9 cellular contexts compared by ENCODE assay signal in genomic region chr19:41957161-41957837, GRCh38. TPM values are rescaled to one million over a fixed set of nuclear protein-coding genes. Genes with fewer than 3 reads are reported as not detected.
DNase-seq lines count a peak whose midpoint lies in the region; TF ChIP-seq lines count a peak whose summit lies in the region.
"Had no signal": no experiment of that assay in that cellular context is flagged by ENCODE, and none has a peak within 500 bp of the region (broad histone marks: within the 10 kb centered on the region; RNA-seq: fewer than 3 reads in every experiment).

No MANE protein-coding gene starts in this region.

- no peaks in the 10 kb centered on the region for H3K9me3 Mint-ChIP-seq in Caco-2 (ENCODE audit: unreplicated experiment)
- H3K9me3 Mint-ChIP-seq in neural progenitor cell: no peaks in the 10 kb centered on the region

- H3K27me3 Mint-ChIP-seq in Caco-2 (ENCODE audit: insufficient read depth, unreplicated experiment) (no peaks in the 10 kb centered on the region), neural progenitor cell (ENCODE audit: insufficient read depth, low read depth) (peaks cover 6% of the 10 kb centered on the region)

- intact Hi-C loops in Caco-2 (cut with micrococcal nuclease; ENCODE audit: unreplicated experiment): no loop called here

- no peaks in the 10 kb centered on the region for H3K9me3 ChIP-seq in Caco-2
- H3K9me3 ChIP-seq in OCI-LY3 (ENCODE audit: insufficient read depth, low read length): no peaks in the 10 kb centered on the region
- no peaks in the 10 kb centered on the region for H3K9me3 ChIP-seq in effector memory CD4-positive, alpha-beta T cell (ENCODE audit: control insufficient read depth, low read length)
- H3K9me3 ChIP-seq in neural progenitor cell (ENCODE audit: low read depth): no peaks in the 10 kb centered on the region
- no peaks in the 10 kb centered on the region for H3K9me3 ChIP-seq in SJCRH30 (replicated peaks)

- no peak overlapping the region for H3K27ac ChIP-seq in OCI-LY3 (ENCODE audit: low read length)
- H3K27ac ChIP-seq in effector memory CD4-positive, alpha-beta T cell (ENCODE audit: insufficient read depth, low read length, poor library complexity, severe bottlenecking): peak overlapping the region; percentile 86
- no peak overlapping the region for H3K27ac ChIP-seq in neural progenitor cell
- no peak overlapping the region for H3K27ac ChIP-seq in SJCRH30

- peaks cover 6% of the 10 kb centered on the region for H3K36me3 Mint-ChIP-seq in Caco-2 (ENCODE audit: insufficient read depth, unreplicated experiment)
- H3K36me3 Mint-ChIP-seq in neural progenitor cell: no peaks in the 10 kb centered on the region

- H3K4me3 Mint-ChIP-seq in Caco-2 (ENCODE audit: unreplicated experiment): peak overlapping the region; percentile 78
- peak overlapping the region; percentile 93 for H3K4me3 Mint-ChIP-seq in neural progenitor cell

- H3K36me3 ChIP-seq in Caco-2 (ENCODE audit: control insufficient read depth, insufficient read depth, low read length) (no peaks in the 10 kb centered on the region), OCI-LY3 (replicated peaks; ENCODE audit: low read depth, low read length) (peaks cover 3% of the 10 kb centered on the region), neural progenitor cell (no peaks in the 10 kb centered on the region), SJCRH30 (0 out of 2 replicates have a peak, but pooled peaks cover 2% of the 10 kb centered on the region)
- H3K36me3 ChIP-seq in effector memory CD4-positive, alpha-beta T cell (ENCODE audit: control insufficient read depth, insufficient read depth, low read length): peaks cover 14% of the 10 kb centered on the region

- H3K4me3 ChIP-seq in Caco-2 (ENCODE audit: low read depth, low read length): no peak overlapping the region
- H3K4me3 ChIP-seq in OCI-LY3 (ENCODE audit: low read length): 0 out of 2 replicates have a peak overlapping the region, but pooled peaks have one; percentile 91
- H3K4me3 ChIP-seq in effector memory CD4-positive, alpha-beta T cell (ENCODE audit: insufficient read depth, low read depth, low read length, poor library complexity, severe bottlenecking): no peak overlapping the region
- H3K4me3 ChIP-seq in neural progenitor cell: no peak overlapping the region
- H3K4me3 ChIP-seq in SJCRH30: no peak overlapping the region

- CTCF ChIA-PET in Caco-2 (lab: Charles Lee): interaction anchor here (1.3 to 2.7 kb wide), 4 partner anchors 26 to 97 kb away, joined by 4 to 18 read pairs (median 10); partner anchors contain the start of gene RPS19

- peak overlapping the region; percentile 94 for H3K4me2 ChIP-seq in OCI-LY3 (ENCODE audit: low read length)
- no peak overlapping the region for H3K4me2 ChIP-seq in neural progenitor cell

- peaks cover 13% of the 10 kb centered on the region for H3K4me1 Mint-ChIP-seq in Caco-2 (ENCODE audit: low read depth, unreplicated experiment)
- peaks cover 13% of the 10 kb centered on the region for H3K4me1 Mint-ChIP-seq in neural progenitor cell

- H4K20me1 ChIP-seq in OCI-LY3 (ENCODE audit: insufficient read depth, low read length): no peaks in the 10 kb centered on the region
- peaks cover 10% of the 10 kb centered on the region for H4K20me1 ChIP-seq in neural progenitor cell (ENCODE audit: low read depth)

- no TSS peak for BruUV-seq in Caco-2 (replicated peaks; lab: Mats Ljungman, UMichigan)

- POLR2A ChIA-PET in Caco-2 (lab: Charles Lee): interaction anchor here (0.6 kb wide), 1 partner anchor 56 kb away, joined by 9 read pairs; no protein-coding TSS in a partner anchor

- DNase-seq in Caco-2 (no peak), neural progenitor cell (ENCODE audit: low spot score) (no peak), NCI-H2029 (lab: John Stamatoyannopoulos, UW) (no peak), SJCRH30 (no peak), Kasumi-1 (lab: John Stamatoyannopoulos, UW) (no peak), NCI-H146 treated with DMSO at 0.1 percent for 48 hours (lab: John Stamatoyannopoulos, UW; ENCODE audit: unreplicated experiment) (no peak)
- no peak for DNase-seq in effector memory CD4-positive, alpha-beta T cell

- H3F3A ChIP-seq in neural progenitor cell (ENCODE audit: low read depth): peaks cover 16% of the 10 kb centered on the region

- H3K9ac ChIP-seq in OCI-LY3 (ENCODE audit: low read length) (no peak overlapping the region), neural progenitor cell (no peak overlapping the region)

- H3K4me1 ChIP-seq in Caco-2: peaks cover 14% of the 10 kb centered on the region
- peaks cover 12% of the 10 kb centered on the region for H3K4me1 ChIP-seq in OCI-LY3 (ENCODE audit: low read length)
- peaks cover 12% of the 10 kb centered on the region for H3K4me1 ChIP-seq in effector memory CD4-positive, alpha-beta T cell (ENCODE audit: control insufficient read depth, insufficient read depth, low read length, poor library complexity, severe bottlenecking)
- H3K4me1 ChIP-seq in neural progenitor cell: peaks cover 5% of the 10 kb centered on the region
- peaks cover 5% of the 10 kb centered on the region; the same call in 1 of the 2 replicates for H3K4me1 ChIP-seq in SJCRH30

- TF ChIP-seq CTCF in Caco-2 (IDR thresholded peaks at IDR 0.05; ENCODE audit: insufficient read depth in 1 of 2, low read depth in 1 of 2, low read length in 1 of 2, severe bottlenecking in 1 of 2, unreplicated experiment in 1 of 2) (no peak), OCI-LY3 (IDR thresholded peaks at IDR 0.05; ENCODE audit: low read depth, low read length) (no peak), neural progenitor cell (IDR thresholded peaks at IDR 0.05) (no peak)

- H3K27ac Mint-ChIP-seq in Caco-2 (ENCODE audit: unreplicated experiment) (peak overlapping the region; percentile 81), neural progenitor cell (no peak overlapping the region)

- no peak overlapping the region for H2AFZ ChIP-seq in OCI-LY3 (ENCODE audit: low read depth, low read length)
- H2AFZ ChIP-seq in neural progenitor cell (replicated peaks): no peak overlapping the region

- H3K79me2 ChIP-seq in OCI-LY3 (ENCODE audit: low read length) (no peaks in the 10 kb centered on the region), neural progenitor cell (ENCODE audit: low read depth) (no peaks in the 10 kb centered on the region)

- H3K27me3 ChIP-seq in Caco-2 (replicated peaks; ENCODE audit: control insufficient read depth, insufficient read depth, low read length): no peaks in the 10 kb centered on the region
- no peaks in the 10 kb centered on the region for H3K27me3 ChIP-seq in OCI-LY3 (ENCODE audit: low read depth, low read length)
- no peaks in the 10 kb centered on the region for H3K27me3 ChIP-seq in effector memory CD4-positive, alpha-beta T cell (replicated peaks; ENCODE audit: control insufficient read depth, insufficient read depth, low read length, poor library complexity, severe bottlenecking)
- no peaks in the 10 kb centered on the region for H3K27me3 ChIP-seq in neural progenitor cell
- H3K27me3 ChIP-seq in SJCRH30: no peaks in the 10 kb centered on the region

RNA-seq across cellular contexts. Expression of gene RABAC1, which starts 1.8 kb away (rescaled TPM):
- total RNA-seq in Caco-2 (2022) (64.4 and 70.7 TPM in 2 replicates), neural progenitor cell (ENCODE audit: low replicate concordance) (33.1 and 108 TPM in 2 replicates)
- 106 and 129 TPM in 2 replicates for total RNA-seq in SJCRH30 (2014; rRNA removed; shearing (Covaris generic))

RNA-seq across cellular contexts. Expression of gene ERFL, which starts 29.1 kb away (rescaled TPM):
- total RNA-seq in Caco-2 (2022) (0.23 and 0.49 TPM in 2 replicates), neural progenitor cell (ENCODE audit: low replicate concordance) (0.22 and 0.65 TPM in 2 replicates)
- total RNA-seq in SJCRH30 (2014; rRNA removed; shearing (Covaris generic)): not detected in 2 replicates
- total RNA-seq: esophagus mucosa had no signal

RNA-seq across cellular contexts. Expression of gene ATP1A3, which starts 36.7 kb away (rescaled TPM):
- total RNA-seq in Caco-2 (2022): 0.54 and 0.84 TPM in 2 replicates
- total RNA-seq in neural progenitor cell (ENCODE audit: low replicate concordance): 1.6 TPM in 1 of 2 replicates, not detected in the other
- total RNA-seq in SJCRH30 (2014; rRNA removed; shearing (Covaris generic)): 11.2 and 12.1 TPM in 2 replicates
